ENCODE assay signal across 17 cellular contexts in genomic region chr2:156956161-156956560, GRCh38.
A peak's percentile ranks its signal among the peaks of the same experiment; 100 is the strongest.
DNase-seq lines count a peak whose midpoint lies in the region; ATAC-seq, FAIRE-seq and TF ChIP-seq lines count a peak whose summit lies in the region.
"Had no signal": no experiment of that assay in that cellular context is flagged by ENCODE, and none has a peak within 500 bp of the region (broad histone marks: within the 10 kb centered on the region; RNA-seq: fewer than 3 reads in every experiment).

No MANE protein-coding gene starts in this region.

- H3K36me3 Mint-ChIP-seq in GM23338 (ENCODE audit: low read depth), result peaks cover 13% of the 10 kb centered on the region; the same call in 2 of the 3 replicates
- H3K36me3 Mint-ChIP-seq in H9 (ENCODE audit: insufficient read depth in 1 of 3, low read depth in 3 of 3), result peaks cover 5 to 9% (median 7%) of the 10 kb centered on the region in 3 experiments; a peak in 6 of 7 replicates
- H3K36me3 Mint-ChIP-seq: CD14-positive monocyte; CD8-positive, alpha-beta T cell; IgD-negative memory B cell had no signal

- no peak overlapping the region for H2BK12ac ChIP-seq in H9 (ENCODE audit: insufficient read length, low read depth, low read length)
- H2BK12ac ChIP-seq in mesenchymal stem cell (ENCODE audit: low read length in 2 of 2), result no peak overlapping the region

- no peak for TF ChIP-seq POLR2A in heart left ventricle (IDR thresholded peaks at IDR 0.05)

- H3K79me1 ChIP-seq in H9 (ENCODE audit: insufficient read depth, low read depth, low read length, poor library complexity, severe bottlenecking) (no peaks in the 10 kb centered on the region), mesenchymal stem cell (replicated peaks; ENCODE audit: low read length, poor library complexity, severe bottlenecking) (no peaks in the 10 kb centered on the region)

- H4K91ac ChIP-seq in H9 (ENCODE audit: insufficient read length, low read depth, low read length) (no peak overlapping the region), mesenchymal stem cell (ENCODE audit: low read length) (no peak overlapping the region)

- FAIRE-seq in keratinocyte (lab: Jason Lieb, UNC), result peak; percentile 79
- FAIRE-seq: A549, GM12892 had no signal

- H3K79me2 ChIP-seq in GM23338 (replicated peaks; ENCODE audit: insufficient read depth) (no peaks in the 10 kb centered on the region), mammary epithelial cell (ENCODE audit: insufficient read depth, low read length) (no peaks in the 10 kb centered on the region), keratinocyte (ENCODE audit: control insufficient read depth, insufficient read depth, low read length) (no peaks in the 10 kb centered on the region), H9 (ENCODE audit: insufficient read depth, low read length) (no peaks in the 10 kb centered on the region)

- H3K9me3 ChIP-seq in mammary epithelial cell (replicated peaks; ENCODE audit: insufficient read depth, low read length), result peaks cover 9% of the 10 kb centered on the region
- peaks cover 10% of the 10 kb centered on the region for H3K9me3 ChIP-seq in keratinocyte (ENCODE audit: control insufficient read depth, low read depth, low read length)
- H3K9me3 ChIP-seq in heart left ventricle, result peaks cover 0 to 45% (median 12%) of the 10 kb centered on the region in 12 donors
- H3K9me3 ChIP-seq in H9 (ENCODE audit: control insufficient read depth, low read depth, low read length), result peaks cover 16% of the 10 kb centered on the region
- peaks cover 17% of the 10 kb centered on the region for H3K9me3 ChIP-seq in mesenchymal stem cell (ENCODE audit: control insufficient read depth, low read length)

- no peaks in the 10 kb centered on the region for H3K23me2 ChIP-seq in H9 (ENCODE audit: insufficient read length, low read depth, low read length, poor library complexity, severe bottlenecking)

- H2AK5ac ChIP-seq in H9 (ENCODE audit: insufficient read length, low read length) (no peak overlapping the region), mesenchymal stem cell (ENCODE audit: low read length, severe bottlenecking) (no peak overlapping the region)

- H3K14ac ChIP-seq in H9 (ENCODE audit: insufficient read depth, low read length), result no peak overlapping the region
- H3K14ac ChIP-seq in mesenchymal stem cell (ENCODE audit: low read length in 2 of 2), result no peak overlapping the region

- BruUV-seq in mammary epithelial cell (replicated peaks; lab: Mats Ljungman, UMichigan), result no TSS peak

- no peak overlapping the region for H2BK15ac ChIP-seq in H9 (ENCODE audit: low read depth, low read length)
- H2BK15ac ChIP-seq in mesenchymal stem cell (ENCODE audit: low read depth, poor library complexity, severe bottlenecking), result no peak overlapping the region

- intact Hi-C loops in mammary epithelial cell (cut with micrococcal nuclease) (no loop called here), heart left ventricle (cut with DNase I) (no loop called here)

- H3K27me3 Mint-ChIP-seq in GM23338 (ENCODE audit: insufficient read depth, low read depth, poor library complexity) (no peaks in the 10 kb centered on the region), H9 (ENCODE audit: low read depth) (no peaks in the 10 kb centered on the region)
- H3K27me3 Mint-ChIP-seq: IgD-negative memory B cell had no signal

- H3K9ac ChIP-seq in mammary epithelial cell (ENCODE audit: insufficient read depth, low read length) (no peak overlapping the region), keratinocyte (ENCODE audit: control insufficient read depth, extremely low read depth, insufficient read depth, low read length) (no peak overlapping the region), H9 (ENCODE audit: extremely low read depth, insufficient read length, low read length) (no peak overlapping the region), mesenchymal stem cell (ENCODE audit: low read length) (no peak overlapping the region)

- in situ Hi-C loops in mammary epithelial cell (cut with MboI; ENCODE audit: low sequenced_read_pairs in 2 of 2), result no loop called here

- H3K4me3 ChIP-seq in GM23338 (no peak overlapping the region), mammary epithelial cell (replicated peaks in 1 of 3; ENCODE audit: insufficient read depth in 1 of 3, low read depth in 2 of 3, low read length in 3 of 3) (no peak overlapping the region), keratinocyte (ENCODE audit: control insufficient read depth in 2 of 3, extremely low read depth in 1 of 3, insufficient read depth in 2 of 3, low read depth in 1 of 3, low read length in 3 of 3) (no peak overlapping the region), heart left ventricle (no peak overlapping the region), mesenchymal stem cell (ENCODE audit: insufficient read depth in 1 of 2, low read depth in 1 of 2, low read length in 2 of 2) (no peak overlapping the region)
- H3K4me3 ChIP-seq: A549 had no signal

- H3F3A ChIP-seq in GM23338 (replicated peaks; ENCODE audit: low read depth), result no peaks in the 10 kb centered on the region

- H4K5ac ChIP-seq in H9 (ENCODE audit: insufficient read length, low read depth, low read length), result no peak overlapping the region

- ATAC-seq in GM23338, result no peak
- ATAC-seq in esophagus mucosa, result peak; percentile 87
- no peak for ATAC-seq in heart left ventricle
- ATAC-seq: A549; CD8-positive, alpha-beta T cell had no signal

- H2BK20ac ChIP-seq in H9 (ENCODE audit: low read depth, low read length, poor library complexity, severe bottlenecking), result no peak overlapping the region

- no peak overlapping the region for H3K4me3 Mint-ChIP-seq in GM23338
- no peak overlapping the region for H3K4me3 Mint-ChIP-seq in H9
- H3K4me3 Mint-ChIP-seq: CD14-positive monocyte; CD8-positive, alpha-beta T cell; IgD-negative memory B cell had no signal

- no peaks in the 10 kb centered on the region for H3K27me3 ChIP-seq in GM23338 (ENCODE audit: insufficient read depth)
- no peaks in the 10 kb centered on the region for H3K27me3 ChIP-seq in mammary epithelial cell (ENCODE audit: insufficient read depth, low read length)
- no peaks in the 10 kb centered on the region for H3K27me3 ChIP-seq in keratinocyte (ENCODE audit: control insufficient read depth, extremely low read depth, insufficient read depth, low read length)
- no peaks in the 10 kb centered on the region for H3K27me3 ChIP-seq in heart left ventricle
- no peaks in the 10 kb centered on the region for H3K27me3 ChIP-seq in H9 (ENCODE audit: insufficient read depth, low read length)
- H3K27me3 ChIP-seq in mesenchymal stem cell (ENCODE audit: control insufficient read depth in 1 of 2, insufficient read depth in 1 of 2, low read length in 2 of 2), result no peaks in the 10 kb centered on the region

- H3K18ac ChIP-seq in H9 (ENCODE audit: insufficient read length, low read depth, low read length), result no peak overlapping the region
- no peak overlapping the region for H3K18ac ChIP-seq in mesenchymal stem cell (ENCODE audit: low read depth in 1 of 2, low read length in 2 of 2)

- no peak overlapping the region for H4K8ac ChIP-seq in H9 (replicated peaks; ENCODE audit: insufficient read length, low read depth, low read length)
- H4K8ac ChIP-seq in mesenchymal stem cell (ENCODE audit: low read length), result no peak overlapping the region

- H3K36me3 ChIP-seq in GM23338 (ENCODE audit: insufficient read depth) (peaks cover 5% of the 10 kb centered on the region), mammary epithelial cell (ENCODE audit: insufficient read depth, low read length) (no peaks in the 10 kb centered on the region), keratinocyte (ENCODE audit: control insufficient read depth in 2 of 2, extremely low read depth in 1 of 2, insufficient read depth in 2 of 2, low read length in 2 of 2) (no peaks in the 10 kb centered on the region), heart left ventricle (no peaks in the 10 kb centered on the region), mesenchymal stem cell (ENCODE audit: control insufficient read depth in 1 of 2, insufficient read depth in 2 of 2, low read depth in 1 of 2, low read length in 2 of 2) (peaks cover 0 to 3% of the 10 kb centered on the region in 2 experiments)

- 0% methylated on average over 2 of the region's 2 CpGs for WGBS in mammary epithelial cell (ENCODE audit: low coverage, missing lambda C conversion rate)
- WGBS in heart left ventricle, 4 donors, result 62 to 81% (median 78%) methylated on average over 2 of the region's 2 CpGs
- no CpG with 5 or more reads among the region's 2 CpGs for WGBS in H9 (ENCODE audit: extremely low coverage, insufficient read length, low lambda C conversion rate)
- WGBS in mesenchymal stem cell, result 100% methylated on average over 1 of the region's 2 CpGs

- no peaks in the 10 kb centered on the region for H3K4me1 ChIP-seq in GM23338 (ENCODE audit: insufficient read depth)
- peaks cover 12% of the 10 kb centered on the region for H3K4me1 ChIP-seq in mammary epithelial cell (ENCODE audit: insufficient read depth, low read length)
- peaks cover 11% of the 10 kb centered on the region for H3K4me1 ChIP-seq in keratinocyte (ENCODE audit: control insufficient read depth, extremely low read depth, insufficient read depth, low read length)
- H3K4me1 ChIP-seq in heart left ventricle, result no peaks in the 10 kb centered on the region
- no peaks in the 10 kb centered on the region for H3K4me1 ChIP-seq in H9 (ENCODE audit: insufficient read depth, low read length)
- H3K4me1 ChIP-seq in mesenchymal stem cell (ENCODE audit: control insufficient read depth, insufficient read depth, low read depth, low read length), result no peaks in the 10 kb centered on the region
- H3K4me1 ChIP-seq: A549 had no signal

- H2BK5ac ChIP-seq in H9 (ENCODE audit: insufficient read length, low read length) (no peak overlapping the region), mesenchymal stem cell (ENCODE audit: low read depth, low read length, poor library complexity, severe bottlenecking) (no peak overlapping the region)

- dilution Hi-C loops in mammary epithelial cell (cut with HindIII; ENCODE audit: low sequenced_read_pairs) (no loop called here), keratinocyte (cut with MboI; ENCODE audit: extremely low pct_ligation_motif_present, low sequenced_read_pairs) (no loop called here)

- H3K27ac Mint-ChIP-seq in GM23338 (no peak overlapping the region), H9 (no peak overlapping the region)
- H3K27ac Mint-ChIP-seq: CD14-positive monocyte; CD8-positive, alpha-beta T cell; IgD-negative memory B cell had no signal

- H3K4me1 Mint-ChIP-seq in GM23338 (no peaks in the 10 kb centered on the region), H9 (no peaks in the 10 kb centered on the region)
- H3K4me1 Mint-ChIP-seq: CD14-positive monocyte, IgD-negative memory B cell had no signal

- CTCF ChIA-PET in mammary epithelial cell (lab: Charles Lee; ENCODE audit: low non-redundant PET), result interaction anchor here (0.6 kb wide), 1 partner anchor 26 kb away, joined by 5 read pairs; no protein-coding TSS in a partner anchor

- no peak overlapping the region for H3K23ac ChIP-seq in H9 (ENCODE audit: insufficient read length, low read depth, low read length)
- H3K23ac ChIP-seq in mesenchymal stem cell (ENCODE audit: low read length in 2 of 2), result no peak overlapping the region

- H3K27ac ChIP-seq in GM23338 (ENCODE audit: low read depth) (no peak overlapping the region), mammary epithelial cell (ENCODE audit: insufficient read depth, low read depth, low read length) (no peak overlapping the region), keratinocyte (ENCODE audit: control insufficient read depth, insufficient read depth, low read length) (peak overlapping the region; percentile 49), heart left ventricle (no peak overlapping the region), H9 (ENCODE audit: insufficient read length, low read depth, low read length) (no peak overlapping the region), mesenchymal stem cell (ENCODE audit: low read length, poor library complexity, severe bottlenecking) (no peak overlapping the region)
- H3K27ac ChIP-seq: A549, HL-60 had no signal

- no peak overlapping the region for H3K4ac ChIP-seq in H9 (ENCODE audit: low read depth, low read length)
- H3K4ac ChIP-seq in mesenchymal stem cell (ENCODE audit: low read depth in 1 of 2, low read length in 2 of 2), result no peak overlapping the region

- H3K56ac ChIP-seq in H9 (ENCODE audit: insufficient read length, low read depth, low read length), result no peak overlapping the region

- H2AFZ ChIP-seq in GM23338, result 0 out of 2 replicates have a peak overlapping the region, but pooled peaks have one; percentile 23
- H2AFZ ChIP-seq in mammary epithelial cell (ENCODE audit: low read depth, low read length), result peak overlapping the region; percentile 84
- peak overlapping the region; percentile 40 for H2AFZ ChIP-seq in keratinocyte (ENCODE audit: control insufficient read depth, low read length)
- H2AFZ ChIP-seq in H9 (ENCODE audit: low read length), result no peak overlapping the region
- H2AFZ ChIP-seq in mesenchymal stem cell (ENCODE audit: low read depth, low read length), result no peak overlapping the region

- TF ChIP-seq CTCF in GM23338 (conservative IDR thresholded peaks at IDR 0.05; ENCODE audit: low read depth in 2 of 2), result no peak
- TF ChIP-seq CTCF in mammary epithelial cell (conservative IDR thresholded peaks at IDR 0.05 in 1 of 2, IDR thresholded peaks at IDR 0.05 in 1 of 2; ENCODE audit: extremely low read depth in 1 of 2, insufficient read depth in 1 of 2, low read depth in 1 of 2, low read length in 2 of 2), result no peak
- TF ChIP-seq CTCF in keratinocyte (optimal IDR thresholded peaks at IDR 0.05 in 1 of 3, IDR thresholded peaks at IDR 0.05 in 1 of 3, conservative IDR thresholded peaks at IDR 0.05 in 1 of 3; ENCODE audit: extremely low read depth in 1 of 3, insufficient read depth in 2 of 3, low read length in 3 of 3), result no peak
- TF ChIP-seq CTCF in heart left ventricle (IDR thresholded peaks at IDR 0.05), result no peak
- TF ChIP-seq CTCF in H9 (conservative IDR thresholded peaks at IDR 0.05), result no peak

- no peaks in the 10 kb centered on the region for H3K9me1 ChIP-seq in keratinocyte (ENCODE audit: control insufficient read depth, extremely low read depth, insufficient read depth, low read length)

- no peak overlapping the region for H2BK120ac ChIP-seq in H9 (ENCODE audit: low read depth, low read length, poor library complexity, severe bottlenecking)
- no peak overlapping the region for H2BK120ac ChIP-seq in mesenchymal stem cell (ENCODE audit: low read depth, low read length)

- no peak overlapping the region for H3T11ph ChIP-seq in H9 (ENCODE audit: low read length)

- DNase-seq in GM23338 (ENCODE audit: low spot score), result no peak
- DNase-seq in mammary epithelial cell, result peak; percentile 55
- peak; percentile 45 for DNase-seq in keratinocyte (ENCODE audit: low read depth, low spot score)
- DNase-seq in heart left ventricle, result no peak
- DNase-seq in SHP77 treated with DMSO at 0.1 percent for 48 hours (lab: John Stamatoyannopoulos, UW), result no peak
- DNase-seq in H9, result no peak
- no peak for DNase-seq in mesenchymal stem cell
- DNase-seq: CD8-positive, alpha-beta T cell; COR-L47; DND-41; GDM1 had no signal

- H3K9me3 Mint-ChIP-seq in GM23338 (peaks cover 38% of the 10 kb centered on the region), H9 (peaks cover 15 to 19% of the 10 kb centered on the region in 2 experiments)

- no peaks in the 10 kb centered on the region for H3K9me2 ChIP-seq in GM23338 (ENCODE audit: insufficient read depth)

- no peaks in the 10 kb centered on the region for H4K20me1 ChIP-seq in GM23338 (replicated peaks; ENCODE audit: insufficient read depth)
- no peaks in the 10 kb centered on the region for H4K20me1 ChIP-seq in mammary epithelial cell (ENCODE audit: insufficient read depth, low read length)
- H4K20me1 ChIP-seq in keratinocyte (ENCODE audit: control insufficient read depth, extremely low read depth, insufficient read depth, low read length), result no peaks in the 10 kb centered on the region
- H4K20me1 ChIP-seq in H9 (ENCODE audit: control insufficient read depth, insufficient read depth, insufficient read length), result no peaks in the 10 kb centered on the region

- H3K4me2 ChIP-seq in GM23338 (no peak overlapping the region), mammary epithelial cell (ENCODE audit: insufficient read depth, low read depth, low read length) (peak overlapping the region; percentile 43), keratinocyte (ENCODE audit: control insufficient read depth, extremely low read depth, insufficient read depth, low read depth, low read length) (peak overlapping the region; percentile 54), H9 (ENCODE audit: insufficient read depth, insufficient read length, low read length) (no peak overlapping the region), mesenchymal stem cell (ENCODE audit: low read length, poor library complexity, severe bottlenecking) (no peak overlapping the region)
- H3K4me2 ChIP-seq: A549 had no signal

Comparison
In these comparisons a context has a peak if more than half of its experiments do, and no peak if none do; other contexts are left out.
1. DNase-seq: peak in mammary epithelial cell (single experiment) and keratinocyte (single experiment); none in GM23338 (single experiment), heart left ventricle (0 of 5), SHP77 treated with DMSO at 0.1 percent for 48 hours (single experiment), H9 (single experiment) and mesenchymal stem cell (single experiment).
2. H2AFZ ChIP-seq: peak in GM23338 (single experiment), mammary epithelial cell (single experiment) and keratinocyte (single experiment); none in H9 (single experiment) and mesenchymal stem cell (single experiment).
3. H3K4me2 ChIP-seq: peak in mammary epithelial cell (single experiment) and keratinocyte (single experiment); none in GM23338 (single experiment), H9 (single experiment) and mesenchymal stem cell (single experiment).